In the genomic region with DNA sequence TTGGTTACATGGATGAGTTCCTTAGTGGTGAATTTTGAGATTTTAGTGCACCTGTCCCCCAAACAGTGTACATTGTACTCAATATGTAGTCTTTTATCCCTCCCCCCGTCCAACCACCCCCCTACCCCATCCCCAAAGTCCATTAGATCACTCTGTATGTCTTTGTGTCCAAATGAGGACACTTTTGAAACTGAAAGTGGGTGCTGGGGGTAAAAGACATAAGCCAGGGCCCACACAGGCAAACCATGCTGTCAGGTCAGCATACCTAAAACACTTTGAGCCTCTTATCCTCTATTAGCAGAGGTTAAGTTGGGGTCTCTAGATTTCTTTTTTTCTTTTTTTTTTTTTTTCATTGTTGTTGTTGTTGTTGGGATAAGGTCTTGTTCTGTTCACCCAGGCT, we compare ENCODE assay signal across 1 cellular context.
TF ChIP-seq lines count a peak whose summit lies in the region.

No MANE protein-coding gene starts in this region.

TF ChIP-seq in IMR-90, 13 proteins besides CTCF, POLR2A, EP300 and RAD21:
- TF ChIP-seq, protein P1, sequence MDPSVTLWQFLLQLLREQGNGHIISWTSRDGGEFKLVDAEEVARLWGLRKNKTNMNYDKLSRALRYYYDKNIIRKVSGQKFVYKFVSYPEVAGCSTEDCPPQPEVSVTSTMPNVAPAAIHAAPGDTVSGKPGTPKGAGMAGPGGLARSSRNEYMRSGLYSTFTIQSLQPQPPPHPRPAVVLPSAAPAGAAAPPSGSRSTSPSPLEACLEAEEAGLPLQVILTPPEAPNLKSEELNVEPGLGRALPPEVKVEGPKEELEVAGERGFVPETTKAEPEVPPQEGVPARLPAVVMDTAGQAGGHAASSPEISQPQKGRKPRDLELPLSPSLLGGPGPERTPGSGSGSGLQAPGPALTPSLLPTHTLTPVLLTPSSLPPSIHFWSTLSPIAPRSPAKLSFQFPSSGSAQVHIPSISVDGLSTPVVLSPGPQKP (IDR thresholded peaks at IDR 0.05; ENCODE audit: borderline replicate concordance, low read depth, low read length) = no peak
- no peak for TF ChIP-seq MAFK (IDR thresholded peaks at IDR 0.05; ENCODE audit: low read depth, low read length)
- TF ChIP-seq, protein P2, sequence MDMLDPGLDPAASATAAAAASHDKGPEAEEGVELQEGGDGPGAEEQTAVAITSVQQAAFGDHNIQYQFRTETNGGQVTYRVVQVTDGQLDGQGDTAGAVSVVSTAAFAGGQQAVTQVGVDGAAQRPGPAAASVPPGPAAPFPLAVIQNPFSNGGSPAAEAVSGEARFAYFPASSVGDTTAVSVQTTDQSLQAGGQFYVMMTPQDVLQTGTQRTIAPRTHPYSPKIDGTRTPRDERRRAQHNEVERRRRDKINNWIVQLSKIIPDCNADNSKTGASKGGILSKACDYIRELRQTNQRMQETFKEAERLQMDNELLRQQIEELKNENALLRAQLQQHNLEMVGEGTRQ (IDR thresholded peaks at IDR 0.05; ENCODE audit: low read depth, low read length) = no peak
- TF ChIP-seq NFE2L2 (IDR thresholded peaks at IDR 0.05; ENCODE audit: low read depth, low read length) = no peak
- no peak for TF ChIP-seq RFX5 (IDR thresholded peaks at IDR 0.05; ENCODE audit: low read depth, low read length)
- TF ChIP-seq SMC3 (IDR thresholded peaks at IDR 0.05; ENCODE audit: low read depth, low read length) = no peak
- TF ChIP-seq MXI1 (IDR thresholded peaks at IDR 0.05; ENCODE audit: borderline replicate concordance, low read depth, low read length) = no peak
- no peak for TF ChIP-seq CEBPB (IDR thresholded peaks at IDR 0.05; ENCODE audit: low read depth, low read length)
- no peak for TF ChIP-seq CHD1 (IDR thresholded peaks at IDR 0.05; ENCODE audit: low read depth, low read length)
